Comparison of ENCODE assay signal across 8 cellular contexts in genomic region chr1:235270625-235271024, GRCh38. TPM values are rescaled to one million over a fixed set of nuclear protein-coding genes. Genes with fewer than 3 reads are reported as not detected.
DNase-seq lines count a peak whose midpoint lies in the region; ATAC-seq and TF ChIP-seq lines count a peak whose summit lies in the region.

No MANE protein-coding gene starts in this region.

- no peaks in the 10 kb centered on the region for H3K27me3 ChIP-seq in breast epithelium
- no peaks in the 10 kb centered on the region for H3K27me3 ChIP-seq in brain microvascular endothelial cell (replicated peaks)

- TF ChIP-seq CTCF in MCF 10A (IDR thresholded peaks at IDR 0.05; ENCODE audit: unreplicated experiment) (no peak), breast epithelium (IDR thresholded peaks at IDR 0.05) (no peak), fibroblast of villous mesenchyme (IDR thresholded peaks at IDR 0.05; ENCODE audit: insufficient read depth, low read depth, low read length) (peak; percentile 24), brain microvascular endothelial cell (IDR thresholded peaks at IDR 0.05; ENCODE audit: low read depth, low read length, missing control alignments) (no peak)

- TF ChIP-seq POLR2A in breast epithelium (IDR thresholded peaks at IDR 0.05), result no peak

- no peak overlapping the region for H3K27ac ChIP-seq in breast epithelium
- H3K27ac ChIP-seq in SK-N-MC, result peak overlapping the region; percentile 90
- H3K27ac ChIP-seq in brain microvascular endothelial cell, result no peak overlapping the region

- H3K4me3 Mint-ChIP-seq in MCF 10A (ENCODE audit: unreplicated experiment), result no peak overlapping the region

- no peaks in the 10 kb centered on the region for H3K4me1 ChIP-seq in breast epithelium

- intact Hi-C loops in MCF 10A (cut with micrococcal nuclease) (no loop called here), breast epithelium (cut with DNase I; ENCODE audit: low total_unique reads) (no loop called here)

- H3K4me1 Mint-ChIP-seq in MCF 10A (ENCODE audit: insufficient read depth, unreplicated experiment), result peaks cover 48% of the 10 kb centered on the region

- H3K36me3 Mint-ChIP-seq in MCF 10A (ENCODE audit: insufficient read depth, unreplicated experiment), result peaks cover 8% of the 10 kb centered on the region

- peak overlapping the region; percentile 2 for H3K27ac Mint-ChIP-seq in MCF 10A (ENCODE audit: low read depth, unreplicated experiment)

- peak; percentile 39 for DNase-seq in MCF 10A (ENCODE audit: unreplicated experiment)
- DNase-seq in breast epithelium (ENCODE audit: low spot score in 2 of 2), result no peak
- DNase-seq in SK-N-MC (ENCODE audit: low read depth, low spot score), result peak; percentile 73
- peak; percentile 49 for DNase-seq in fibroblast of villous mesenchyme (ENCODE audit: low read depth)
- DNase-seq in NCI-H774 (lab: John Stamatoyannopoulos, UW), result no peak
- no peak for DNase-seq in brain microvascular endothelial cell
- no peak for DNase-seq in SKM-1 (lab: John Stamatoyannopoulos, UW; ENCODE audit: unreplicated experiment)

- no peaks in the 10 kb centered on the region for H3K9me3 Mint-ChIP-seq in MCF 10A (ENCODE audit: unreplicated experiment)

- H3K36me3 ChIP-seq in breast epithelium (no peaks in the 10 kb centered on the region), SK-N-MC (ENCODE audit: insufficient read depth, low read length) (no peaks in the 10 kb centered on the region), brain microvascular endothelial cell (replicated peaks) (no peaks in the 10 kb centered on the region)

- no TSS peak for BruUV-seq in MCF 10A (replicated peaks; lab: Mats Ljungman, UMichigan)

- POLR2A ChIA-PET in MCF 10A (lab: Yijun Ruan, JAX), result interaction anchor here (0.7 to 1.7 kb wide), 8 partner anchors 10 to 145 kb away, joined by 3 to 7 read pairs (median 4); no protein-coding TSS in a partner anchor

- CTCF ChIA-PET in MCF 10A (lab: Yijun Ruan, JAX), result interaction anchor here (0.5 to 1.1 kb wide), 4 partner anchors 9 to 1564 kb away, joined by 3 read pairs; no protein-coding TSS in a partner anchor

- H3K27me3 Mint-ChIP-seq in MCF 10A (ENCODE audit: insufficient read depth, unreplicated experiment), result no peaks in the 10 kb centered on the region

- no peaks in the 10 kb centered on the region for H3K9me3 ChIP-seq in breast epithelium
- H3K9me3 ChIP-seq in SK-N-MC (ENCODE audit: low read depth, low read length), result no peaks in the 10 kb centered on the region

- H3K9ac ChIP-seq in SK-N-MC (ENCODE audit: insufficient read length), result peak overlapping the region; percentile 48

- in situ Hi-C loops in brain microvascular endothelial cell (cut with HindIII; ENCODE audit: low pct_ligation_motif_present, low sequenced_read_pairs), result no loop called here

- ATAC-seq in GM19395 (IDR thresholded peaks at IDR 0.05; ENCODE audit: unreplicated experiment), result no peak

- H3K4me3 ChIP-seq in breast epithelium (no peak overlapping the region), SK-N-MC (peak overlapping the region; percentile 63), fibroblast of villous mesenchyme (ENCODE audit: low read depth, low read length) (no peak overlapping the region), brain microvascular endothelial cell (ENCODE audit: low read depth, low read length) (no peak overlapping the region)

RNA-seq across cellular contexts. Expression of gene ARID4B, which starts 57.4 kb away (rescaled TPM):
- 48.7 and 61.0 TPM in 2 replicates for total RNA-seq in MCF 10A (2022)
- 10 to 100 TPM; 34.4 to 91.6 (median 76.7) TPM for total RNA-seq in breast epithelium
- 33.8 and 40.2 TPM in 2 replicates for total RNA-seq in fibroblast of villous mesenchyme

RNA-seq across cellular contexts. Expression of gene GGPS1, which starts 57.7 kb away (rescaled TPM):
- 56.5 and 74.8 TPM in 2 replicates for total RNA-seq in MCF 10A (2022)
- 10 to 100 TPM; 17.7 to 38.3 (median 22.4) TPM for total RNA-seq in breast epithelium
- total RNA-seq in fibroblast of villous mesenchyme, result 21.3 and 25.9 TPM in 2 replicates

Comparison
In these comparisons a context has a peak if more than half of its experiments do, and no peak if none do; other contexts are left out.
1. DNase-seq: peak in MCF 10A (single experiment), SK-N-MC (single experiment) and fibroblast of villous mesenchyme (single experiment); none in breast epithelium (0 of 2), NCI-H774 (single experiment), brain microvascular endothelial cell (single experiment) and SKM-1 (single experiment).